ENCODE assay signal across 17 cellular contexts in genomic region chr5:159242153-159242552, GRCh38. TPM values are rescaled to one million over a fixed set of nuclear protein-coding genes. Genes with fewer than 3 reads are reported as not detected.
DNase-seq lines count a peak whose midpoint lies in the region; ATAC-seq and TF ChIP-seq lines count a peak whose summit lies in the region.
"Had no signal": no experiment of that assay in that cellular context is flagged by ENCODE, and none has a peak within 500 bp of the region (broad histone marks: within the 10 kb centered on the region; RNA-seq: fewer than 3 reads in every experiment).

No MANE protein-coding gene starts in this region.

- WGBS in spleen, 5 donors, result 8 to 26% (median 19%) methylated on average over 1 of the region's 1 CpG

- H3K9me3 Mint-ChIP-seq in activated T-cell treated with anti-CD3 and anti-CD28 coated beads, Interleukin-2, amount 50 U/mL, for 72 hours, result no peaks in the 10 kb centered on the region
- H3K9me3 Mint-ChIP-seq: T-helper 2 cell treated with Interferon-gamma antibody and Interleukin-4, amounts not matched to agents 5 μg/mL and 100 μg/mL, for 36 hours had no signal

- peak overlapping the region; percentile 22 to 58 for H3K4me3 Mint-ChIP-seq in activated T-cell treated with anti-CD3 and anti-CD28 coated beads, Interleukin-2, amount 50 U/mL, for 72 hours
- H3K4me3 Mint-ChIP-seq: T-helper 2 cell treated with Interferon-gamma antibody and Interleukin-4, amounts not matched to agents 5 μg/mL and 100 μg/mL, for 36 hours had no signal

- H3K4me1 ChIP-seq in SJSA1 (replicated peaks), result peaks cover 50% of the 10 kb centered on the region
- peaks cover 14 to 17% of the 10 kb centered on the region in 2 experiments for H3K4me1 ChIP-seq in neutrophil (ENCODE audit: control insufficient read depth in 1 of 2, insufficient read depth in 1 of 2, low read depth in 1 of 2, low read length in 1 of 2)
- peaks cover 0 to 13% of the 10 kb centered on the region in 2 donors for H3K4me1 ChIP-seq in left lung
- peaks cover 0 to 17% (median 9%) of the 10 kb centered on the region in 6 donors for H3K4me1 ChIP-seq in spleen
- H3K4me1 ChIP-seq: right atrium auricular region had no signal

- no peak for DNase-seq in activated T-cell treated with anti-CD3 and anti-CD28 coated beads, Interleukin-2, amount 50 U/mL, for 72 hours
- DNase-seq in activated T-cell treated with anti-CD3 and anti-CD28 coated beads, Interleukin-2, amount 50 U/mL, for 1 hour, result no peak
- DNase-seq in EL (peak; percentile 11), SJSA1 (ENCODE audit: low read depth in 1 of 2, low spot score in 2 of 2) (peak in 1 of 2 experiments; percentile 63), left lung (no peak), spleen (no peak)
- DNase-seq: activated CD4-positive, alpha-beta T cell treated with anti-CD3 and anti-CD28 coated beads for 1 hour; erythroblast; H7; midbrain; NCI-H1417; NCI-H2171; NCI-H526 treated with DMSO at 0.1 percent for 48 hours had no signal

- TF ChIP-seq POLR2A in spleen (IDR thresholded peaks at IDR 0.05), result no peak

- peaks cover 43% of the 10 kb centered on the region for H3K4me1 Mint-ChIP-seq in activated T-cell treated with anti-CD3 and anti-CD28 coated beads, Interleukin-2, amount 50 U/mL, for 72 hours (ENCODE audit: low read depth)

- TF ChIP-seq CTCF in neutrophil (IDR thresholded peaks at IDR 0.05) (no peak), left lung (IDR thresholded peaks at IDR 0.05) (no peak), spleen (IDR thresholded peaks at IDR 0.05 in 8 of 11, conservative IDR thresholded peaks at IDR 0.05 in 3 of 11) (no peak)

- H3K9me3 ChIP-seq in SJSA1 (replicated peaks), result no peaks in the 10 kb centered on the region
- no peaks in the 10 kb centered on the region for H3K9me3 ChIP-seq in neutrophil
- H3K9me3 ChIP-seq in left lung, result no peaks in the 10 kb centered on the region
- no peaks in the 10 kb centered on the region for H3K9me3 ChIP-seq in spleen
- H3K9me3 ChIP-seq: right atrium auricular region had no signal

- H3K27ac Mint-ChIP-seq in activated T-cell treated with anti-CD3 and anti-CD28 coated beads, Interleukin-2, amount 50 U/mL, for 72 hours, result peak overlapping the region; percentile 33
- H3K27ac Mint-ChIP-seq: T-helper 2 cell treated with Interferon-gamma antibody and Interleukin-4, amounts not matched to agents 5 μg/mL and 100 μg/mL, for 36 hours had no signal

- H3K27me3 ChIP-seq in SJSA1 (replicated peaks) (no peaks in the 10 kb centered on the region), neutrophil (no peaks in the 10 kb centered on the region), left lung (no peaks in the 10 kb centered on the region), spleen (replicated peaks in 1 of 7) (no peaks in the 10 kb centered on the region)
- H3K27me3 ChIP-seq: right atrium auricular region had no signal

- H3K4me3 ChIP-seq in SJSA1 (no peak overlapping the region), neutrophil (ENCODE audit: low read depth in 1 of 2, low read length in 1 of 2) (no peak overlapping the region), left lung (no peak overlapping the region), spleen (no peak overlapping the region)
- H3K4me3 ChIP-seq: right atrium auricular region had no signal

- H3K36me3 Mint-ChIP-seq in activated T-cell treated with anti-CD3 and anti-CD28 coated beads, Interleukin-2, amount 50 U/mL, for 72 hours (ENCODE audit: insufficient read depth in 2 of 2), result no peaks in the 10 kb centered on the region

- peaks cover 5% of the 10 kb centered on the region for H3K27me3 Mint-ChIP-seq in activated T-cell treated with anti-CD3 and anti-CD28 coated beads, Interleukin-2, amount 50 U/mL, for 72 hours (ENCODE audit: low read depth)

- H3K27ac ChIP-seq in SJSA1, result peak overlapping the region; percentile 83
- peak overlapping the region; percentile 79 for H3K27ac ChIP-seq in neutrophil
- H3K27ac ChIP-seq in left lung, result peak overlapping the region in 1 of 2 donors; percentile 13
- peak overlapping the region in 1 of 8 donors; percentile 40 for H3K27ac ChIP-seq in spleen
- H3K27ac ChIP-seq: right atrium auricular region had no signal

- intact Hi-C loops in left lung (cut with DNase I), result no loop called here
- intact Hi-C loops in spleen (cut with DNase I; ENCODE audit: low total_unique reads), result no loop called here

- H3K36me3 ChIP-seq in SJSA1 (no peaks in the 10 kb centered on the region), neutrophil (no peaks in the 10 kb centered on the region), left lung (no peaks in the 10 kb centered on the region), spleen (no peaks in the 10 kb centered on the region)
- H3K36me3 ChIP-seq: right atrium auricular region had no signal

- ATAC-seq in activated T-cell treated with anti-CD3 and anti-CD28 coated beads, Interleukin-2, amount 50 U/mL, for 72 hours (replicated peaks in 1 of 2), result peak; percentile 45 to 55
- ATAC-seq in HG03378 (IDR thresholded peaks at IDR 0.05; ENCODE audit: unreplicated experiment), result no peak
- no peak for ATAC-seq in left lung

RNA-seq across cellular contexts. Expression of gene UBLCP1, which starts 20.9 kb away (rescaled TPM):
- 10 to 100 TPM; 40.2 to 42.0 TPM for total RNA-seq in activated T-cell treated with anti-CD3 and anti-CD28 coated beads, Interleukin-2, amount 50 U/mL, for 72 hours
- total RNA-seq in SJSA1 (2014; rRNA removed; shearing (Covaris generic)), result 87.0 and 93.9 TPM in 2 replicates
- 10 to 100 TPM; 29.9 to 32.5 TPM for total RNA-seq in left lung
- total RNA-seq in spleen, result 10 to 100 TPM; 25.4 to 33.0 (median 28.6) TPM
- 10 to 100 TPM; 29.7 to 44.8 (median 32.9) TPM for polyA plus RNA-seq in spleen

RNA-seq across cellular contexts. Expression of gene RNF145, which starts 32.8 kb away (rescaled TPM):
- total RNA-seq in activated T-cell treated with anti-CD3 and anti-CD28 coated beads, Interleukin-2, amount 50 U/mL, for 72 hours, result 100 to 1,000 TPM in 1 of 2 donors, 10 to 100 TPM in 1; 88.7 to 116 TPM
- total RNA-seq in SJSA1 (2014; rRNA removed; shearing (Covaris generic)), result 141 TPM in 2 replicates
- total RNA-seq in left lung, result 100 to 1,000 TPM; 164 to 216 TPM
- total RNA-seq in spleen, result 10 to 100 TPM; 57.7 to 90.7 (median 72.6) TPM
- polyA plus RNA-seq in spleen, result 10 to 100 TPM; 27.6 to 40.0 (median 36.5) TPM

Comparison
In these comparisons a context has a peak if more than half of its experiments do, and no peak if none do; other contexts are left out.
1. ATAC-seq: peak in activated T-cell treated with anti-CD3 and anti-CD28 coated beads, Interleukin-2, amount 50 U/mL, for 72 hours (2 of 2); none in HG03378 (single experiment) and left lung (single experiment).